ENCODE assay signal across 2 cellular contexts in genomic region chr4:142434519-142435224, GRCh38.
TF ChIP-seq lines count a peak whose summit lies in the region.

No MANE protein-coding gene starts in this region.

TF ChIP-seq in SK-N-SH, 30 proteins besides CTCF, POLR2A, EP300 and RAD21 (continued from another document):
- TF ChIP-seq, protein P1, sequence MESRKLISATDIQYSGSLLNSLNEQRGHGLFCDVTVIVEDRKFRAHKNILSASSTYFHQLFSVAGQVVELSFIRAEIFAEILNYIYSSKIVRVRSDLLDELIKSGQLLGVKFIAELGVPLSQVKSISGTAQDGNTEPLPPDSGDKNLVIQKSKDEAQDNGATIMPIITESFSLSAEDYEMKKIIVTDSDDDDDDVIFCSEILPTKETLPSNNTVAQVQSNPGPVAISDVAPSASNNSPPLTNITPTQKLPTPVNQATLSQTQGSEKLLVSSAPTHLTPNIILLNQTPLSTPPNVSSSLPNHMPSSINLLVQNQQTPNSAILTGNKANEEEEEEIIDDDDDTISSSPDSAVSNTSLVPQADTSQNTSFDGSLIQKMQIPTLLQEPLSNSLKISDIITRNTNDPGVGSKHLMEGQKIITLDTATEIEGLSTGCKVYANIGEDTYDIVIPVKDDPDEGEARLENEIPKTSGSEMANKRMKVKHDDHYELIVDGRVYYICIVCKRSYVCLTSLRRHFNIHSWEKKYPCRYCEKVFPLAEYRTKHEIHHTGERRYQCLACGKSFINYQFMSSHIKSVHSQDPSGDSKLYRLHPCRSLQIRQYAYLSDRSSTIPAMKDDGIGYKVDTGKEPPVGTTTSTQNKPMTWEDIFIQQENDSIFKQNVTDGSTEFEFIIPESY (IDR thresholded peaks at IDR 0.05; ENCODE audit: borderline replicate concordance, low read depth) = no peak
- TF ChIP-seq RFX5 (IDR thresholded peaks at IDR 0.05; ENCODE audit: low read length) (no peak), EZH2phosphoT487 (IDR thresholded peaks at IDR 0.05; ENCODE audit: borderline replicate concordance, low read depth) (no peak), SMC3 (IDR thresholded peaks at IDR 0.05; ENCODE audit: low read depth, low read length) (no peak), FOSL2 (IDR thresholded peaks at IDR 0.05; ENCODE audit: borderline replicate concordance, low read depth) (no peak), MXI1 (IDR thresholded peaks at IDR 0.05; ENCODE audit: low read depth, low read length) (no peak), GABPA (IDR thresholded peaks at IDR 0.05; ENCODE audit: low read depth) (no peak), RCOR1 (IDR thresholded peaks at IDR 0.05; ENCODE audit: low read length) (no peak), CHD2 (IDR thresholded peaks at IDR 0.05; ENCODE audit: low read length, partially characterized antibody) (no peak)
- TF ChIP-seq, protein P2, sequence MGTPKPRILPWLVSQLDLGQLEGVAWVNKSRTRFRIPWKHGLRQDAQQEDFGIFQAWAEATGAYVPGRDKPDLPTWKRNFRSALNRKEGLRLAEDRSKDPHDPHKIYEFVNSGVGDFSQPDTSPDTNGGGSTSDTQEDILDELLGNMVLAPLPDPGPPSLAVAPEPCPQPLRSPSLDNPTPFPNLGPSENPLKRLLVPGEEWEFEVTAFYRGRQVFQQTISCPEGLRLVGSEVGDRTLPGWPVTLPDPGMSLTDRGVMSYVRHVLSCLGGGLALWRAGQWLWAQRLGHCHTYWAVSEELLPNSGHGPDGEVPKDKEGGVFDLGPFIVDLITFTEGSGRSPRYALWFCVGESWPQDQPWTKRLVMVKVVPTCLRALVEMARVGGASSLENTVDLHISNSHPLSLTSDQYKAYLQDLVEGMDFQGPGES (IDR thresholded peaks at IDR 0.05; ENCODE audit: low read depth, low read length) = no peak

TF ChIP-seq in SK-N-SH treated with all-trans-retinoic acid at 6 μM for 48 hours, 23 proteins besides CTCF, POLR2A, EP300 and RAD21 (continued from another document):
- no peak for TF ChIP-seq PATZ1 (CRISPR knock-in tag; IDR thresholded peaks at IDR 0.05; ENCODE audit: borderline replicate concordance)
